ENCODE assay signal across 8 cellular contexts in the genomic region with DNA sequence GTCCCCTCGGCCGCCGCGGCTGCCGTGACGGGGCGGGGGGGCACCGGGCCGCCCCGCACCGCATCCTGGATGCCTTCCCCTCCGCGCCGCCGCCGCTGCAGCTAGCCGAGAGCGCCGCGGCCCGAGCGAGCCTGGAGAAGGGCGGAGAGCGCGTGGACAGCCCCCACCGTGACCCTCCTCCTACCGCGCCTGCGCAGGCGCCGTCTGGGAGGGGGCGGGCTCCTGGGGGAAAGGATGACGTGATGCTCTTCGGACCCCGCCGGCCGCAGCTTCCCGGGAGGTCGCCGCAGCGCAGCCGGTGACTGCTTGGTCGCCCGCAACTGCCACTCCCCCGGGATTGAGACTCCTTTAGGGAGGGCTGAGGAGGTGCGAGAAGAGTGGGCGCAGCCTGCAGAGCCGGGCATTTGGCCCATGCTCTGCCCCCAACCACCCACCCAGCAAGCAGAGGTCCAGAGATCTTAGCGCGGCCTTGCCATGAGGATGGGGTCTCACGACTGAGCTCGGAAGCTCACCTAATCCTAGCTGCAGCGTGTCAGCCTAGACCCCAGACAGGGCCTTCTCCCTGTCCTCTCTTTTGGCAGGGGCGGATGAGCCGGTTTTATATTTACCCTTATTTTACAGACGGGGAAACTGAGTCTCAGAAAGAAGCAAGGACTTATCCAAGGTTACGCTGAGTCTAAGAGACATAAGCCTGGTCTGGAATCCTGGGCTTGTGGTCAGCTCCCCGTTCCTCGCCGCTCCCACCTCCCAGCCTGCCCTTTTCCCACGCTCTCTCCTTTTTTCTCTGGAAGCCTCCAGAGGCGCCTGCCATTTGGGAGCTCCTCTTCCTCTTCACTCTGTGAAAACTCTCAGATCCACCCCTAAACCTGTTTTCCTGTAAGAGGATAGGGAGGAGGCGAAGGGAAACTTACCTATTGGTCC.
A peak's percentile ranks its signal among the peaks of the same experiment; 100 is the strongest.
DNase-seq lines count a peak whose midpoint lies in the region; TF ChIP-seq lines count a peak whose summit lies in the region.

A gene (minus strand): TSS at position 140 of the 921 bp plus-strand sequence. CDS start 281 bp downstream, outside the sequence.

- H3K4me3 ChIP-seq in NT2/D1 (ENCODE audit: insufficient read length, low read depth) (peak within 1 kb of the TSS; percentile 66), epithelial cell of esophagus (ENCODE audit: low read length) (peak within 1 kb of the TSS; percentile 74)

- peaks cover 3% of the 10 kb centered on the region for H3K36me3 ChIP-seq in NT2/D1 (ENCODE audit: insufficient read depth, insufficient read length, low read length)

- H3K9me3 ChIP-seq in NT2/D1 (ENCODE audit: insufficient read depth, low read length) = no peaks in the 10 kb centered on the region

- TF ChIP-seq POLR2A in GM18526 (IDR thresholded peaks at IDR 0.05; ENCODE audit: extremely low read depth, insufficient read length) = peak; percentile 28

- peak; percentile 43 for DNase-seq in HS-5 (ENCODE audit: low read depth)
- peak; percentile 43 for DNase-seq in NT2/D1 (ENCODE audit: low read depth, low spot score)
- DNase-seq in activated T-cell treated with anti-CD3 and anti-CD28 coated beads for 48 hours (ENCODE audit: low read depth) = peak; percentile 63
- peak; percentile 74 for DNase-seq in epithelial cell of esophagus (ENCODE audit: low read depth)
- DNase-seq in middle frontal gyrus (ENCODE audit: extremely low spot score, low spot score) = peak; percentile 78
- peak; percentile 36 to 43 for DNase-seq in stimulated activated CD8-positive, alpha-beta memory T cell treated with anti-CD3 and anti-CD28 coated beads, Interleukin-7, amount 100 ng/mL, for 1 hour (ENCODE audit: low read depth in 2 of 2)

- peak within 1 kb of the TSS; percentile 83 for H3K9ac ChIP-seq in NT2/D1 (ENCODE audit: insufficient read length, low read depth)

- H3K27ac ChIP-seq in 22Rv1 = peak within 1 kb of the TSS; percentile 65

- TF ChIP-seq CTCF in 22Rv1 (IDR thresholded peaks at IDR 0.05) (peak; percentile 22; the same call in 1 of the 2 replicates), epithelial cell of esophagus (IDR thresholded peaks at IDR 0.05; ENCODE audit: insufficient read depth, low read depth, low read length, missing control alignments) (no peak)

- H3K27me3 ChIP-seq in NT2/D1 (ENCODE audit: insufficient read depth, insufficient read length) = no peaks in the 10 kb centered on the region

- H3K4me1 ChIP-seq in NT2/D1 (ENCODE audit: insufficient read depth, insufficient read length) = no peaks in the 10 kb centered on the region

Comparison
In these comparisons a context has a peak if more than half of its experiments do, and no peak if none do; other contexts are left out.
1. Peak in every context shown above with its lines: DNase-seq, H3K4me3 ChIP-seq and H3K27ac ChIP-seq.